In the genomic region with DNA sequence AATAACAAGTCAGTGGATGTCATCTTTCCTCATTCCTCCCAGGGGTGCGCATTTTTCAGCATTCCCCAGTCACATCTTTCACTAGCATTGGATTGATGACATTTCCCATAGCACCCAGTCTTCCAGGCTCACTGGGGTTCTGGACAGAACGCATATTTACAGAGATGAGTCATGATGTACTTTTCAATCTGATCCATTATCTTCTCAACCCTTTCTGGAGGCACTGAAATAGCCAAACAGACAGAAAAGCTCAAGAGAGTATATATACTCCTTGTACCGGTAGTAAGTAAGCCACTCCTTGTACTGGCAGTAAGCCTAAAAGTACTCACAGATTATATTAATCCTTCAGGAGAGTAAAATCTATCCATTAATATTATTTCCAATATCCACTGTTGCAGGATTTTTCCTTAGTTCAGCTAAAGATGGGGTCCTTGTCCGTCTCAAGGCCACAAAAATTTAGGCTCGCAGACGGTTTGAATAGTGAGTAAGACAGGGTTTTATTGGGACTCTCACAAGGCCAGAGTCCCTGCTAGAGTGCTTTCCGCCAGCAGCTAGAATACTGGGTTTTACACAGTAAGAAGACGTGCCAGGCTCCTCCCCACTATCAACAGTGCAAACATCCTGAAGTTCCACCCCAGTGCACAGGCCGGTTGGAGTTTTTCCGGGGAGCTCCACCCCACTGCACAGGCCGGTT, we compare ENCODE assay signal across 8 cellular contexts.
DNase-seq lines count a peak whose midpoint lies in the region; TF ChIP-seq lines count a peak whose summit lies in the region.

No MANE protein-coding gene starts in this region.

- no peak overlapping the region for H3K4me3 ChIP-seq in OCI-LY7 (ENCODE audit: low read depth, low read length, poor library complexity, severe bottlenecking)
- no peak overlapping the region for H3K4me3 ChIP-seq in fibroblast of the aortic adventitia (ENCODE audit: low read depth, low read length)
- peak overlapping the region; percentile 5 to 13 for H3K4me3 ChIP-seq in prostate gland

- CTCF ChIA-PET in OCI-LY7 (lab: Charles Lee; ENCODE audit: unreplicated experiment): no interaction called here

- TF ChIP-seq CTCF in OCI-LY7 (conservative IDR thresholded peaks at IDR 0.05; ENCODE audit: low read length) (no peak), fibroblast of the aortic adventitia (IDR thresholded peaks at IDR 0.05; ENCODE audit: insufficient read depth, low read length) (no peak), prostate gland (IDR thresholded peaks at IDR 0.05) (no peak)

- no peak overlapping the region for H3K27ac ChIP-seq in OCI-LY7 (ENCODE audit: low read depth, low read length, poor library complexity, severe bottlenecking)
- peak overlapping the region; percentile 78 to 80 for H3K27ac ChIP-seq in prostate gland

- H3K9me2 ChIP-seq in OCI-LY7 (ENCODE audit: insufficient read depth, low read length): no peaks in the 10 kb centered on the region

- POLR2A ChIA-PET in OCI-LY7 (lab: Charles Lee): interaction anchor here (0.6 kb wide), 1 partner anchor 11 kb away, joined by 3 read pairs; no protein-coding TSS in a partner anchor

- BruUV-seq in OCI-LY7 (replicated peaks; lab: Mats Ljungman, UMichigan): no TSS peak

- H3K9me3 ChIP-seq in OCI-LY7 (ENCODE audit: low read length): no peaks in the 10 kb centered on the region
- H3K9me3 ChIP-seq in prostate gland: no peaks in the 10 kb centered on the region

- H2AFZ ChIP-seq in OCI-LY7 (ENCODE audit: low read length): no peak overlapping the region

- H3K4me1 ChIP-seq in OCI-LY7 (ENCODE audit: insufficient read depth, low read length, poor library complexity, severe bottlenecking) (peaks cover 13% of the 10 kb centered on the region), prostate gland (replicated peaks) (no peaks in the 10 kb centered on the region)

- no peaks in the 10 kb centered on the region for H4K20me1 ChIP-seq in OCI-LY7 (ENCODE audit: insufficient read depth, low read length)

- intact Hi-C loops in OCI-LY7 (cut with micrococcal nuclease; ENCODE audit: unreplicated experiment): no loop called here
- intact Hi-C loops in prostate gland (cut with DNase I): no loop called here

- H3K36me3 ChIP-seq in OCI-LY7 (ENCODE audit: insufficient read depth, low read length): no peaks in the 10 kb centered on the region
- no peaks in the 10 kb centered on the region for H3K36me3 ChIP-seq in prostate gland

- DNase-seq in ELF-1 (ENCODE audit: low read depth, low spot score) (peak; percentile 23), OCI-LY7 (ENCODE audit: low spot score) (peak; percentile 51), fibroblast of the aortic adventitia (ENCODE audit: low read depth) (peak; percentile 45), prostate gland (ENCODE audit: low spot score) (peak; percentile 90), NCI-H2107 (lab: John Stamatoyannopoulos, UW) (no peak), medulla oblongata (ENCODE audit: extremely low spot score) (no peak), HUDEP-2 (lab: John Stamatoyannopoulos, UW; ENCODE audit: unreplicated experiment in 76 of 76) (no peak)
- DNase-seq in activated CD4-positive, CD25-positive, alpha-beta regulatory T cell treated with anti-CD3 and anti-CD28 coated beads, Interleukin-2, amount 50 U/mL, for 72 hours: no peak

- no peaks in the 10 kb centered on the region for H3K79me2 ChIP-seq in OCI-LY7 (ENCODE audit: insufficient read depth, low read depth, low read length)

- 21% methylated on average over 11 of the region's 11 CpGs for WGBS in prostate gland

- H3K27me3 ChIP-seq in prostate gland (replicated peaks; ENCODE audit: insufficient read depth): no peaks in the 10 kb centered on the region

- TF ChIP-seq POLR2A in prostate gland (IDR thresholded peaks at IDR 0.05): no peak

- H3K4me2 ChIP-seq in OCI-LY7 (ENCODE audit: low read length): peak overlapping the region; percentile 26

Comparison
In these comparisons a context has a peak if more than half of its experiments do, and no peak if none do; other contexts are left out.
1. DNase-seq: peak in ELF-1 (single experiment), OCI-LY7 (single experiment), fibroblast of the aortic adventitia (single experiment) and prostate gland (single experiment); none in activated CD4-positive, CD25-positive, alpha-beta regulatory T cell treated with anti-CD3 and anti-CD28 coated beads, Interleukin-2, amount 50 U/mL, for 72 hours (single experiment), NCI-H2107 (single experiment), medulla oblongata (single experiment) and HUDEP-2 (0 of 76).
2. H3K4me3 ChIP-seq: peak in prostate gland (2 of 2); none in OCI-LY7 (single experiment) and fibroblast of the aortic adventitia (single experiment).